Comparison of ENCODE assay signal across 7 cellular contexts in genomic region chr12:64610092-64610659, GRCh38.
A peak's percentile ranks its signal among the peaks of the same experiment; 100 is the strongest.
DNase-seq lines count a peak whose midpoint lies in the region; ATAC-seq lines count a peak whose summit lies in the region.

TSS of gene RASSF3 (plus strand) at chr12:64610495. CDS start at chr12:64610633, 138 bp downstream.

- H3K27ac Mint-ChIP-seq in central memory CD8-positive, alpha-beta T cell (ENCODE audit: low read depth), result peak within 1 kb of the TSS; percentile 94

- H3K9me3 Mint-ChIP-seq in central memory CD8-positive, alpha-beta T cell, result no peaks in the 10 kb centered on the region

- ATAC-seq in GM18502 (IDR thresholded peaks at IDR 0.05; ENCODE audit: poor library complexity, unreplicated experiment), result peak; percentile 59
- peak; percentile 53 for ATAC-seq in HG02623 (IDR thresholded peaks at IDR 0.05; ENCODE audit: unreplicated experiment)
- ATAC-seq in activated CD4-positive, CD25-positive, alpha-beta regulatory T cell treated with anti-CD3 and anti-CD28 coated beads, Interleukin-2, amount 50 U/mL, for 24 hours, result peak; percentile 59 to 69
- ATAC-seq in central memory CD8-positive, alpha-beta T cell (replicated peaks; ENCODE audit: extremely low read depth, poor library complexity, severe bottlenecking), result peak; percentile 53

- H3K4me3 Mint-ChIP-seq in central memory CD8-positive, alpha-beta T cell, result peak within 1 kb of the TSS; percentile 98

- peaks cover 41% of the 10 kb centered on the region for H3K36me3 Mint-ChIP-seq in central memory CD8-positive, alpha-beta T cell (ENCODE audit: insufficient read depth)

- H3K27me3 Mint-ChIP-seq in central memory CD8-positive, alpha-beta T cell, result no peaks in the 10 kb centered on the region

- H3K4me1 Mint-ChIP-seq in central memory CD8-positive, alpha-beta T cell, result peaks cover 36% of the 10 kb centered on the region

- peak; percentile 35 for DNase-seq in NCI-H2107 (lab: John Stamatoyannopoulos, UW)
- peak; percentile 33 to 47 for DNase-seq in central memory CD8-positive, alpha-beta T cell (ENCODE audit: low spot score in 2 of 2)
- peak; percentile 86 for DNase-seq in kidney tubule cell (ENCODE audit: low spot score)
- DNase-seq in stimulated activated CD4-positive, alpha-beta T cell treated with anti-CD3 and anti-CD28 coated beads, Interleukin-2, amount 100 ng/mL, for 4 hours (ENCODE audit: low read depth), result peak; percentile 52

Comparison
In these comparisons a context has a peak if more than half of its experiments do, and no peak if none do; other contexts are left out.
1. Peak in every context shown above with its lines: DNase-seq and ATAC-seq.
2. DNase-seq: peak in every context shown above with its lines; median percentile 86 in kidney tubule cell; 52 in stimulated activated CD4-positive, alpha-beta T cell treated with anti-CD3 and anti-CD28 coated beads, Interleukin-2, amount 100 ng/mL, for 4 hours; 40 in central memory CD8-positive, alpha-beta T cell; 35 in NCI-H2107.